9 cellular contexts compared by ENCODE assay signal in the genomic region with DNA sequence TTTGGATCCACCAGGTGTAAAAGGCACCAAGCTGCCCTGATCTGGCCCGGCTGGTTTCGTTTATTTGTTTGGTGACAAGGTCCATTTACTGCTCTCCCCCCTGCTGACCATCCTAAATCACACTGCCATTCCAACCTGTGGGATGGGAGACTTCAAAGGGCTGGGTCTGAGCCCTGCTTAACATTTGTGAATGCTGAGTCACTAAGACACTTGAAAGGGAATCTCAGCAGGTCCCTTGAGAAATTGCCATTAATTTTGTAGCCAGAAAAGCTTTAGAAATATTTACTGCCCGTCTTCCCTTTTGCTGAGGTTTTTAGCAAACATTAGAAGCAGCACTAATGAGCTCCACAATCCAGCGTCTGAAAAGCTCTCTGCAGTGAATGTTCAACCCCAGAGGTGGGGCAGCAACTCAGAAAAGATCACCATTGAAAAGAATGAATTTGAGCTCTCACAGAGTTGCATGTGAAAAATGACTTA.
DNase-seq lines count a peak whose midpoint lies in the region; TF ChIP-seq lines count a peak whose summit lies in the region.
"Had no signal": no experiment of that assay in that cellular context is flagged by ENCODE, and none has a peak within 500 bp of the region (broad histone marks: within the 10 kb centered on the region; RNA-seq: fewer than 3 reads in every experiment).

No MANE protein-coding gene starts in this region.

- H3K4me1 ChIP-seq in uterus = no peaks in the 10 kb centered on the region
- peaks cover 0 to 31% (median 14%) of the 10 kb centered on the region in 4 donors for H3K4me1 ChIP-seq in tibial nerve

- H3K27me3 ChIP-seq in uterus = no peaks in the 10 kb centered on the region
- no peaks in the 10 kb centered on the region for H3K27me3 ChIP-seq in tibial nerve

- TF ChIP-seq CTCF in fibroblast of the aortic adventitia (IDR thresholded peaks at IDR 0.05; ENCODE audit: insufficient read depth, low read length) = no peak
- TF ChIP-seq CTCF in uterus (IDR thresholded peaks at IDR 0.05) = no peak
- TF ChIP-seq CTCF in tibial nerve (IDR thresholded peaks at IDR 0.05) = no peak

- intact Hi-C loops in uterus (cut with DNase I; ENCODE audit: low total_unique reads) = no loop called here

- H3K36me3 ChIP-seq in uterus (no peaks in the 10 kb centered on the region), tibial nerve (no peaks in the 10 kb centered on the region)

- WGBS in tibial nerve, 2 donors = 16 to 25% methylated on average over 4 of the region's 4 CpGs

- TF ChIP-seq POLR2A in uterus (IDR thresholded peaks at IDR 0.05) (no peak), tibial nerve (IDR thresholded peaks at IDR 0.05) (no peak)

- no peak overlapping the region for H3K4me3 ChIP-seq in fibroblast of the aortic adventitia (ENCODE audit: low read depth, low read length)
- H3K4me3 ChIP-seq in uterus = no peak overlapping the region
- no peak overlapping the region for H3K4me3 ChIP-seq in tibial nerve
- H3K4me3 ChIP-seq: skin epidermis had no signal

- H3K27ac ChIP-seq in uterus = no peak overlapping the region
- no peak overlapping the region for H3K27ac ChIP-seq in tibial nerve

- H3K9me3 ChIP-seq in uterus (no peaks in the 10 kb centered on the region), tibial nerve (peaks cover 0 to 11% (median 2%) of the 10 kb centered on the region in 4 donors)

- DNase-seq in NCI-H1092 treated with DMSO at 0.1 percent for 48 hours (lab: John Stamatoyannopoulos, UW) = peak; percentile 62
- DNase-seq in NCI-H1092 (lab: John Stamatoyannopoulos, UW) = no peak
- peak; percentile 83 for DNase-seq in NCI-H510A treated with DMSO at 0.1 percent for 48 hours (lab: John Stamatoyannopoulos, UW)
- DNase-seq in fibroblast of the aortic adventitia (ENCODE audit: low read depth) = peak; percentile 48
- peak; percentile 13 for DNase-seq in superior temporal gyrus (ENCODE audit: extremely low spot score)
- DNase-seq in uterus = no peak
- no peak for DNase-seq in tibial nerve (ENCODE audit: low spot score in 2 of 2)
- DNase-seq in NOMO-1 (lab: John Stamatoyannopoulos, UW; ENCODE audit: unreplicated experiment in 2 of 2) = no peak

- TF ChIP-seq EP300 in tibial nerve (IDR thresholded peaks at IDR 0.05) = no peak

Comparison
In these comparisons a context has a peak if more than half of its experiments do, and no peak if none do; other contexts are left out.
1. DNase-seq: peak in NCI-H1092 treated with DMSO at 0.1 percent for 48 hours (single experiment), NCI-H510A treated with DMSO at 0.1 percent for 48 hours (single experiment), fibroblast of the aortic adventitia (single experiment) and superior temporal gyrus (single experiment); none in NCI-H1092 (single experiment), uterus (0 of 2), tibial nerve (0 of 2) and NOMO-1 (0 of 2).